Comparison of ENCODE assay signal across 17 cellular contexts in genomic region chr2:240216197-240216596, GRCh38.
A peak's percentile ranks its signal among the peaks of the same experiment; 100 is the strongest.
DNase-seq lines count a peak whose midpoint lies in the region; ATAC-seq and TF ChIP-seq lines count a peak whose summit lies in the region.
"Had no signal": no experiment of that assay in that cellular context is flagged by ENCODE, and none has a peak within 500 bp of the region (broad histone marks: within the 10 kb centered on the region; RNA-seq: fewer than 3 reads in every experiment).

No MANE protein-coding gene starts in this region.

- no peaks in the 10 kb centered on the region for H3K9me3 ChIP-seq in osteoblast (ENCODE audit: low read depth, low read length)

- no peak overlapping the region for H3K4me3 ChIP-seq in osteoblast (ENCODE audit: insufficient read depth, low read length)
- H3K4me3 ChIP-seq: PC-9 had no signal

- H3K27me3 ChIP-seq in osteoblast (ENCODE audit: insufficient read depth, low read length) = peaks cover 5% of the 10 kb centered on the region

- H2AFZ ChIP-seq in osteoblast (ENCODE audit: low read length) = no peak overlapping the region
- H2AFZ ChIP-seq: PC-9 had no signal

- peaks cover 5% of the 10 kb centered on the region for H3K27me3 Mint-ChIP-seq in activated naive CD4-positive, alpha-beta T cell treated with anti-CD3 and anti-CD28 coated beads, Interleukin-2, amount 10 ng/mL, durations not matched to agents 7 days and 5 days
- H3K27me3 Mint-ChIP-seq: IgD-negative memory B cell had no signal

- CTCF ChIA-PET in activated naive CD4-positive, alpha-beta T cell treated with anti-CD3 and anti-CD28 coated beads, Interleukin-2, amount 10 ng/mL, durations not matched to agents 7 days and 5 days (lab: Charles Lee) = no interaction called here

- no peak for ATAC-seq in GM18502 (IDR thresholded peaks at IDR 0.05; ENCODE audit: poor library complexity, unreplicated experiment)
- no peak for ATAC-seq in GM21786 (IDR thresholded peaks at IDR 0.05; ENCODE audit: unreplicated experiment)

- H3K4me2 ChIP-seq in osteoblast (ENCODE audit: insufficient read depth, low read length) = no peak overlapping the region
- H3K4me2 ChIP-seq: PC-9 had no signal

- no peak overlapping the region for H3K27ac Mint-ChIP-seq in activated naive CD4-positive, alpha-beta T cell treated with anti-CD3 and anti-CD28 coated beads, Interleukin-2, amount 10 ng/mL, durations not matched to agents 7 days and 5 days
- H3K27ac Mint-ChIP-seq: IgD-negative memory B cell had no signal

- H4K20me1 ChIP-seq in osteoblast (ENCODE audit: insufficient read depth, low read length) = no peaks in the 10 kb centered on the region

- no peaks in the 10 kb centered on the region for H3K36me3 ChIP-seq in osteoblast (ENCODE audit: insufficient read depth, low read length)

- no peaks in the 10 kb centered on the region for H3K79me2 ChIP-seq in osteoblast (ENCODE audit: insufficient read depth, low read length)

- no peak overlapping the region for H3K4me3 Mint-ChIP-seq in activated naive CD4-positive, alpha-beta T cell treated with anti-CD3 and anti-CD28 coated beads, Interleukin-2, amount 10 ng/mL, durations not matched to agents 7 days and 5 days
- H3K4me3 Mint-ChIP-seq: IgD-negative memory B cell had no signal

- DNase-seq in activated naive CD4-positive, alpha-beta T cell treated with anti-CD3 and anti-CD28 coated beads, Interleukin-2, amount 10 ng/mL, durations not matched to agents 7 days and 5 days = peak; percentile 13
- DNase-seq in activated naive CD4-positive, alpha-beta T cell treated with anti-CD3 and anti-CD28 coated beads, Interleukin-2, amount 50 U/mL, for 16 hours = no peak
- DNase-seq in cerebellum (ENCODE audit: low spot score) (peak; percentile 59), osteoblast (ENCODE audit: insufficient read length, low spot score, missing footprints) (peak; percentile 53), SIG-M5 (lab: John Stamatoyannopoulos, UW) (no peak)
- DNase-seq: COR-L47, GF-D8, Kasumi-1, MM.1S, NCI-H1092 treated with DMSO at 0.1 percent for 48 hours, NCI-H2081 treated with DMSO at 0.1 percent for 48 hours, NCI-H510A treated with DMSO at 0.1 percent for 48 hours, NCI-H82, PC-9 had no signal

- H3K9me3 Mint-ChIP-seq in activated naive CD4-positive, alpha-beta T cell treated with anti-CD3 and anti-CD28 coated beads, Interleukin-2, amount 10 ng/mL, durations not matched to agents 7 days and 5 days = no peaks in the 10 kb centered on the region
- H3K9me3 Mint-ChIP-seq: IgD-negative memory B cell had no signal

- H3K4me1 Mint-ChIP-seq in activated naive CD4-positive, alpha-beta T cell treated with anti-CD3 and anti-CD28 coated beads, Interleukin-2, amount 10 ng/mL, durations not matched to agents 7 days and 5 days = no peaks in the 10 kb centered on the region
- H3K4me1 Mint-ChIP-seq: IgD-negative memory B cell had no signal

- H3K27ac ChIP-seq in osteoblast (ENCODE audit: low read depth, low read length) = no peak overlapping the region
- H3K27ac ChIP-seq: PC-9 had no signal

- no peak for TF ChIP-seq CTCF in osteoblast (IDR thresholded peaks at IDR 0.05; ENCODE audit: extremely low read depth, low read depth, low read length)

- no peaks in the 10 kb centered on the region for H3K36me3 Mint-ChIP-seq in activated naive CD4-positive, alpha-beta T cell treated with anti-CD3 and anti-CD28 coated beads, Interleukin-2, amount 10 ng/mL, durations not matched to agents 7 days and 5 days
- H3K36me3 Mint-ChIP-seq: IgD-negative memory B cell had no signal

- peaks cover 6% of the 10 kb centered on the region for H3K4me1 ChIP-seq in osteoblast (ENCODE audit: insufficient read depth, low read length)

Comparison
In these comparisons a context has a peak if more than half of its experiments do, and no peak if none do; other contexts are left out.
1. DNase-seq: peak in activated naive CD4-positive, alpha-beta T cell treated with anti-CD3 and anti-CD28 coated beads, Interleukin-2, amount 10 ng/mL, durations not matched to agents 7 days and 5 days (single experiment), cerebellum (single experiment) and osteoblast (single experiment); none in activated naive CD4-positive, alpha-beta T cell treated with anti-CD3 and anti-CD28 coated beads, Interleukin-2, amount 50 U/mL, for 16 hours (single experiment) and SIG-M5 (single experiment).